9 cellular contexts compared by ENCODE assay signal in genomic region chr6:30325873-30326445, GRCh38. TPM values are rescaled to one million over a fixed set of nuclear protein-coding genes. Genes with fewer than 3 reads are reported as not detected.
DNase-seq lines count a peak whose midpoint lies in the region; ATAC-seq, FAIRE-seq and TF ChIP-seq lines count a peak whose summit lies in the region.
"Had no signal": no experiment of that assay in that cellular context is flagged by ENCODE, and none has a peak within 500 bp of the region (broad histone marks: within the 10 kb centered on the region; RNA-seq: fewer than 3 reads in every experiment).

No MANE protein-coding gene starts in this region.

- FAIRE-seq in astrocyte (lab: Jason Lieb, UNC) (no peak), kidney (lab: Jason Lieb, UNC) (no peak)
- FAIRE-seq: TTC549 had no signal

- H3K4me1 Mint-ChIP-seq in astrocyte (ENCODE audit: low read depth, unreplicated experiment), result peaks cover 36% of the 10 kb centered on the region

- H3K36me3 Mint-ChIP-seq in astrocyte (ENCODE audit: low read depth, unreplicated experiment), result peaks cover 8% of the 10 kb centered on the region

- no peaks in the 10 kb centered on the region for H3K36me3 ChIP-seq in KMS-11 (ENCODE audit: insufficient read depth)
- H3K36me3 ChIP-seq in SJSA1, result peaks cover 25% of the 10 kb centered on the region
- H3K36me3 ChIP-seq in astrocyte (ENCODE audit: insufficient read depth, low read length), result peaks cover 7% of the 10 kb centered on the region
- peaks cover 8 to 9% of the 10 kb centered on the region in 2 donors for H3K36me3 ChIP-seq in kidney (ENCODE audit: control insufficient read depth in 1 of 2, insufficient read depth in 2 of 2, low read length in 2 of 2)

- DNase-seq in DMS153 treated with DMSO at 0.1 percent for 48 hours (lab: John Stamatoyannopoulos, UW; ENCODE audit: unreplicated experiment), result peak; percentile 69
- peak in 1 of 2 experiments; percentile 54 for DNase-seq in SJSA1 (ENCODE audit: low read depth in 1 of 2, low spot score in 2 of 2)
- peak; percentile 77 for DNase-seq in astrocyte (ENCODE audit: low read depth)
- peak; percentile 76 for DNase-seq in kidney
- peak; percentile 60 to 67 for DNase-seq in stimulated activated CD4-positive, alpha-beta T cell treated with anti-CD3 and anti-CD28 coated beads, Interleukin-15, amount 100 ng/mL, for 48 hours (ENCODE audit: low read depth in 2 of 2)
- no peak for DNase-seq in GM10248 (ENCODE audit: extremely low spot score)

- H3K9ac ChIP-seq in KMS-11 (peak overlapping the region; percentile 91), astrocyte (ENCODE audit: low read length) (peak overlapping the region; percentile 94), kidney (ENCODE audit: low read length in 2 of 2) (peak overlapping the region; percentile 4 to 87)

- H3K9me3 Mint-ChIP-seq in astrocyte (ENCODE audit: unreplicated experiment), result no peaks in the 10 kb centered on the region

- POLR2A ChIA-PET in GM10248 (lab: Yijun Ruan, JAX), result interaction anchor here (1.1 to 1.6 kb wide), 2 partner anchors 11 to 13 kb away, joined by 3 read pairs; no protein-coding TSS in a partner anchor

- H3K79me2 ChIP-seq in KMS-11 (ENCODE audit: insufficient read depth, low read depth) (peaks cover 52% of the 10 kb centered on the region), astrocyte (ENCODE audit: insufficient read depth, low read length) (peaks cover 61% of the 10 kb centered on the region)

- H3K27ac ChIP-seq in KMS-11 (peak overlapping the region; percentile 79), SJSA1 (peak overlapping the region; percentile 91), astrocyte (ENCODE audit: low read depth, low read length) (peak overlapping the region; percentile 92), kidney (ENCODE audit: low read depth in 2 of 2, low read length in 2 of 2) (peak overlapping the region; percentile 84 to 94)

- H3K4me2 ChIP-seq in KMS-11, result peak overlapping the region; percentile 84
- H3K4me2 ChIP-seq in astrocyte (ENCODE audit: low read length), result peak overlapping the region; percentile 99

- CTCF ChIA-PET in GM10248 (lab: Yijun Ruan, JAX), result interaction anchor here (0.8 to 1.7 kb wide), 9 partner anchors 9 to 107 kb away, joined by 3 to 5 read pairs (median 3); no protein-coding TSS in a partner anchor

- H3K4me1 ChIP-seq in KMS-11 (ENCODE audit: low read depth, poor library complexity, severe bottlenecking) (peaks cover 38% of the 10 kb centered on the region), SJSA1 (replicated peaks) (peaks cover 39% of the 10 kb centered on the region), astrocyte (ENCODE audit: insufficient read depth, low read length) (peaks cover 35% of the 10 kb centered on the region), kidney (ENCODE audit: control insufficient read depth in 1 of 2, insufficient read depth in 1 of 2, low read depth in 1 of 2, low read length in 2 of 2) (peaks cover 0 to 20% of the 10 kb centered on the region in 2 donors)

- H4K20me1 ChIP-seq in KMS-11 (ENCODE audit: insufficient read depth) (no peaks in the 10 kb centered on the region), astrocyte (ENCODE audit: insufficient read depth, low read length) (peaks cover 45% of the 10 kb centered on the region)

- TF ChIP-seq CTCF in KMS-11 (conservative IDR thresholded peaks at IDR 0.05; ENCODE audit: low read depth, low read length) (no peak), astrocyte (IDR thresholded peaks at IDR 0.05; ENCODE audit: insufficient read depth, low read depth, low read length) (no peak), kidney (IDR thresholded peaks at IDR 0.05; ENCODE audit: borderline replicate concordance, extremely low read depth, insufficient read depth) (no peak), GM10248 (IDR thresholded peaks at IDR 0.05; ENCODE audit: control extremely low read depth, extremely low read depth, low read depth, missing control alignments) (no peak)

- peak overlapping the region; percentile 98 for H3K4me3 Mint-ChIP-seq in astrocyte (ENCODE audit: unreplicated experiment)

- H3K27ac Mint-ChIP-seq in astrocyte (ENCODE audit: unreplicated experiment), result peak overlapping the region; percentile 98

- no peaks in the 10 kb centered on the region for H3K27me3 Mint-ChIP-seq in astrocyte (ENCODE audit: low read depth, unreplicated experiment)

- H3K4me3 ChIP-seq in KMS-11 (IDR thresholded peaks at IDR 0.05; ENCODE audit: insufficient read depth, low read depth, low read length) (no peak overlapping the region), SJSA1 (peak overlapping the region; percentile 95), astrocyte (ENCODE audit: insufficient read depth, low read depth, low read length) (peak overlapping the region; percentile 96), kidney (ENCODE audit: low read length in 2 of 2) (peak overlapping the region; percentile 72 to 92)

- H2AFZ ChIP-seq in KMS-11 (ENCODE audit: low read depth) (peak overlapping the region; percentile 97), astrocyte (ENCODE audit: low read depth, low read length) (peak overlapping the region; percentile 91)

- intact Hi-C loops in kidney (cut with DNase I), result no loop called here

- H3K9me3 ChIP-seq in SJSA1 (replicated peaks), result no peaks in the 10 kb centered on the region
- no peaks in the 10 kb centered on the region for H3K9me3 ChIP-seq in astrocyte (ENCODE audit: insufficient read depth, low read depth, low read length)
- H3K9me3 ChIP-seq in kidney (ENCODE audit: control insufficient read depth in 1 of 2, low read length in 2 of 2), result no peaks in the 10 kb centered on the region

- peak; percentile 40 for ATAC-seq in GM21786 (IDR thresholded peaks at IDR 0.05; ENCODE audit: unreplicated experiment)

- H3K27me3 ChIP-seq in KMS-11 (ENCODE audit: insufficient read depth, low read depth) (no peaks in the 10 kb centered on the region), SJSA1 (replicated peaks) (no peaks in the 10 kb centered on the region), astrocyte (ENCODE audit: insufficient read depth, low read length) (no peaks in the 10 kb centered on the region)

RNA-seq across cellular contexts. Expression of gene TRIM39, which starts 0.8 kb away (rescaled TPM):
- 9.0 and 14.7 TPM in 2 replicates for total RNA-seq in SJSA1 (2014; rRNA removed; shearing (Covaris generic))
- total RNA-seq in astrocyte (18.3 and 20.7 TPM in 2 replicates), kidney (17.7 TPM)
- polyA plus RNA-seq in kidney (ENCODE audit: insufficient read depth, low read depth, low replicate concordance), result 8.6 TPM

RNA-seq across cellular contexts. Expression of gene RPP21, which starts 19.0 kb away (rescaled TPM):
- total RNA-seq in SJSA1 (2014; rRNA removed; shearing (Covaris generic)), result 41.0 and 137 TPM in 2 replicates
- total RNA-seq in astrocyte, result 33.5 and 41.8 TPM in 2 replicates
- 34.5 TPM for total RNA-seq in kidney
- polyA plus RNA-seq in kidney (ENCODE audit: insufficient read depth, low read depth, low replicate concordance), result 73.9 TPM
